ENCODE assay signal across 8 cellular contexts in the genomic region with DNA sequence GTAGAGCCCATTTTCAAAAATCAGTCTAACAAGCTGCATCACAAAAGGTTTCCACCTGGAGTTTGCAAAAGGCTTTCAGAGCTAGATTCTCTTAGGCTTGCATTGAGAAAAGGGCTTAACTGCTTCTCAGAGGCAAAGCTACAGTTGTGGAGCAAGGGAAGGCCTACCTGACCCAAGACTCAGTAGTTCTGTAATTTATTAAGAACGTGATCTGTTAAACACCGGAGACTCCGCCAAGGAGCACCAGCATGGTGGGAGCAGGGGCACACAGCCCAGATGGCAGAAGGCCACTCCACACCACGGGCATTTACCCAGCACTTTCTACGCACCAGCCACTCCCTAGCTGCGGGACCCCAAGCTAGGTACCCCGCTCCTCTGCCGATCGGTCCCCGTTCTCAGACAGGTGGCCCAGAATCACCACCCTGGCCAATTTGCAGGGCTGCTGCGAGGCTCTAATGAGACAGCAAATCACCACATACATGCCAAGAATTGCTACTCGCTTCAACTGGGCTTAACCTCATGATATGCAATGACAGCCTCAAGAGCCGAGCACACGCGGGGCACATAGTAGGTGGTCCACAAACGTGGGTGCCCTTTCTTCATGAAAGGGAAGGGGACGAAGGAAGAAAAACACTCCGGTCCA. TPM values are rescaled to one million over a fixed set of nuclear protein-coding genes. Genes with fewer than 3 reads are reported as not detected.
A peak's percentile ranks its signal among the peaks of the same experiment; 100 is the strongest.
DNase-seq lines count a peak whose midpoint lies in the region; ATAC-seq and TF ChIP-seq lines count a peak whose summit lies in the region.

No MANE protein-coding gene starts in this region.

- no peak for TF ChIP-seq CTCF in gastroesophageal sphincter (IDR thresholded peaks at IDR 0.05)

- CTCF ChIA-PET in activated CD4-positive, alpha-beta memory T cell treated with anti-CD3 and anti-CD28 coated beads for 36 hours (lab: Charles Lee): interaction anchor here (0.9 to 8.6 kb wide), 25 partner anchors 11 to 162 kb away, joined by 3 to 152 read pairs (median 9); partner anchors contain the start of genes GON7, LYSET, MOAP1 and UBR7

- H3K36me3 Mint-ChIP-seq in activated CD4-positive, alpha-beta memory T cell treated with anti-CD3 and anti-CD28 coated beads for 36 hours: no peaks in the 10 kb centered on the region

- TF ChIP-seq POLR2A in gastroesophageal sphincter (IDR thresholded peaks at IDR 0.05): no peak

- H3K4me1 Mint-ChIP-seq in activated CD4-positive, alpha-beta memory T cell treated with anti-CD3 and anti-CD28 coated beads for 36 hours (ENCODE audit: low read depth): peaks cover 24% of the 10 kb centered on the region

- WGBS in gastroesophageal sphincter (ENCODE audit: low coverage in 1 of 2), 2 donors: 0 to 11% methylated on average over 3 to 9 of the region's 18 CpGs

- H3K4me3 Mint-ChIP-seq in activated CD4-positive, alpha-beta memory T cell treated with anti-CD3 and anti-CD28 coated beads for 36 hours: peak overlapping the region; percentile 83

- peak; percentile 65 for DNase-seq in activated CD8-positive, alpha-beta memory T cell treated with anti-CD3 and anti-CD28 coated beads for 24 hours
- DNase-seq in activated CD8-positive, alpha-beta memory T cell treated with anti-CD3 and anti-CD28 coated beads, Interleukin-2, amount 50 U/mL, for 4 hours: no peak
- no peak for DNase-seq in activated CD4-positive, alpha-beta memory T cell treated with anti-CD3 and anti-CD28 coated beads for 36 hours
- no peak for DNase-seq in GM19238 (ENCODE audit: insufficient read length, low spot score)
- DNase-seq in NCI-H510A (lab: John Stamatoyannopoulos, UW): no peak

- TF ChIP-seq EP300 in gastroesophageal sphincter (IDR thresholded peaks at IDR 0.05): no peak

- peaks cover 0 to 68% (median 15%) of the 10 kb centered on the region in 3 donors for H3K4me1 ChIP-seq in gastroesophageal sphincter
- H3K4me1 ChIP-seq in rectal smooth muscle tissue (ENCODE audit: control insufficient read depth, insufficient read depth, low read length): peaks cover 10% of the 10 kb centered on the region

- no peaks in the 10 kb centered on the region for H3K27me3 ChIP-seq in gastroesophageal sphincter
- no peaks in the 10 kb centered on the region for H3K27me3 ChIP-seq in rectal smooth muscle tissue (ENCODE audit: control insufficient read depth, insufficient read depth, low read length)

- H3K27ac Mint-ChIP-seq in activated CD4-positive, alpha-beta memory T cell treated with anti-CD3 and anti-CD28 coated beads for 36 hours: peak overlapping the region; percentile 45

- H3K9me3 ChIP-seq in gastroesophageal sphincter: no peaks in the 10 kb centered on the region

- peak overlapping the region; percentile 56 for H3K9ac ChIP-seq in rectal smooth muscle tissue (ENCODE audit: low read length)

- POLR2A ChIA-PET in activated CD4-positive, alpha-beta memory T cell treated with anti-CD3 and anti-CD28 coated beads for 36 hours (lab: Charles Lee): interaction anchor here (0.8 to 2.0 kb wide), 3 partner anchors 70 to 92 kb away, joined by 3 to 17 read pairs (median 4); partner anchors contain the start of genes GON7, LYSET and MOAP1

- H3K27ac ChIP-seq in gastroesophageal sphincter (peak overlapping the region; percentile 57 to 99 (median 98)), rectal smooth muscle tissue (ENCODE audit: low read depth, low read length) (peak overlapping the region; percentile 82)

- H3K36me3 ChIP-seq in gastroesophageal sphincter (no peaks in the 10 kb centered on the region), rectal smooth muscle tissue (ENCODE audit: control insufficient read depth, insufficient read depth, low read length) (no peaks in the 10 kb centered on the region)

- intact Hi-C loops in activated CD4-positive, alpha-beta memory T cell treated with anti-CD3 and anti-CD28 coated beads for 36 hours (cut with micrococcal nuclease): loop anchor here (5.0 to 10.0 kb wide), 4 partner anchors 38 to 501 kb away; no protein-coding TSS in a partner anchor

- ATAC-seq in gastroesophageal sphincter (no peak), GM19463 (IDR thresholded peaks at IDR 0.05; ENCODE audit: unreplicated experiment) (no peak)

- H3K9me3 Mint-ChIP-seq in activated CD4-positive, alpha-beta memory T cell treated with anti-CD3 and anti-CD28 coated beads for 36 hours: no peaks in the 10 kb centered on the region

- H3K4me3 ChIP-seq in gastroesophageal sphincter (peak overlapping the region; percentile 49 to 91), rectal smooth muscle tissue (ENCODE audit: low read length) (peak overlapping the region; percentile 78)

- no peaks in the 10 kb centered on the region for H3K27me3 Mint-ChIP-seq in activated CD4-positive, alpha-beta memory T cell treated with anti-CD3 and anti-CD28 coated beads for 36 hours

RNA-seq across cellular contexts. Expression of gene ITPK1, which starts 1.5 kb away (rescaled TPM):
- 10 to 100 TPM; 28.1 to 35.2 TPM for total RNA-seq in activated CD4-positive, alpha-beta memory T cell treated with anti-CD3 and anti-CD28 coated beads for 36 hours
- 100 to 1,000 TPM in 3 of 4 donors, 10 to 100 TPM in 1; 68.8 to 201 (median 134) TPM for total RNA-seq in gastroesophageal sphincter
